ENCODE assay signal across 11 cellular contexts in the genomic region with DNA sequence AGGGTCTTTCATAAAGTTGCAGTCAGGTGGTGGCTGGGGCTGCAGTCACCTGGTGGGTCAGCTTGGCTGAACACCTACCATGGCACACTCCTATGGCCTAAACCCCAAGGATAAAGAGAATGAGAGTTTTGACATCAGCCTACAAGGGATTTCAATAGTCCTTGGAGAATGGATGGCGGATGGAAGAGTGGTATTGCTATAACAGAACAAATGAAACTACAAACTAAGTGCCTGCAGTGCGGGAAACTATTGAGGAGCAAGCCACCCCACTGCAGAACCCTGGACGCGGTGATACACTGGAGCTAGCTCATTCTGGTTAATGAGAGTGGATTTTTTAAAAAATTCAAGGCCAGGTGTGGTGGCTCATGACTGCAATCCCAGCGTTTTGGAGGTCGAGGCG. TPM values are rescaled to one million over a fixed set of nuclear protein-coding genes. Genes with fewer than 3 reads are reported as not detected.
A peak's percentile ranks its signal among the peaks of the same experiment; 100 is the strongest.
DNase-seq lines count a peak whose midpoint lies in the region; ATAC-seq and TF ChIP-seq lines count a peak whose summit lies in the region.
"Had no signal": no experiment of that assay in that cellular context is flagged by ENCODE, and none has a peak within 500 bp of the region (broad histone marks: within the 10 kb centered on the region; RNA-seq: fewer than 3 reads in every experiment).

No MANE protein-coding gene starts in this region.

- no peak for DNase-seq in CD8-positive, alpha-beta T cell
- no peak for DNase-seq in MCF 10A (ENCODE audit: unreplicated experiment)
- DNase-seq in natural killer cell treated with Interleukin-12 subunit alpha and Interleukin-12 subunit beta and Interleukin-15 and Interleukin-18, amount 100 ng/mL, for 72 hours (ENCODE audit: low spot score): no peak
- no peak for DNase-seq in kidney glomerular epithelial cell (lab: John Stamatoyannopoulos, UW)
- DNase-seq in superior temporal gyrus (ENCODE audit: extremely low spot score): no peak
- DNase-seq: KG1, midbrain, SIG-M5 had no signal

- H3K36me3 ChIP-seq in CD8-positive, alpha-beta T cell (ENCODE audit: insufficient read depth, low read length): no peaks in the 10 kb centered on the region

- TF ChIP-seq CTCF in CD8-positive, alpha-beta T cell (IDR thresholded peaks at IDR 0.05): no peak
- TF ChIP-seq CTCF in MCF 10A (IDR thresholded peaks at IDR 0.05; ENCODE audit: unreplicated experiment): no peak

- intact Hi-C loops in CD8-positive, alpha-beta T cell (cut with DNase I, micrococcal nuclease): loop anchor here in 1 of 2 experiments (5.0 kb wide), 1 partner anchor 507 kb away; the partner anchor contains the start of gene B9D1
- intact Hi-C loops in MCF 10A (cut with micrococcal nuclease): no loop called here

- H3K4me3 ChIP-seq in CD8-positive, alpha-beta T cell (ENCODE audit: low read depth, low read length): no peak overlapping the region

- CTCF ChIA-PET in CD8-positive, alpha-beta T cell (lab: Charles Lee): interaction anchor here (1.1 to 1.3 kb wide), 2 partner anchors 105 to 106 kb away, joined by 4 read pairs; no protein-coding TSS in a partner anchor
- CTCF ChIA-PET in MCF 10A (lab: Yijun Ruan, JAX): interaction anchor here (0.7 kb wide), 1 partner anchor 441 kb away, joined by 5 read pairs; no protein-coding TSS in a partner anchor

- ATAC-seq in CD8-positive, alpha-beta T cell: no peak
- ATAC-seq in natural killer cell treated with Interleukin-12 subunit alpha and Interleukin-12 subunit beta and Interleukin-15 and Interleukin-18, amount 100 ng/mL, for 72 hours: no peak
- ATAC-seq in GM18907 (IDR thresholded peaks at IDR 0.05; ENCODE audit: unreplicated experiment) (no peak), HG03280 (IDR thresholded peaks at IDR 0.05; ENCODE audit: unreplicated experiment) (no peak)

- peaks cover 35% of the 10 kb centered on the region for H3K4me1 Mint-ChIP-seq in CD8-positive, alpha-beta T cell (ENCODE audit: low read depth)
- H3K4me1 Mint-ChIP-seq in IgD-negative memory B cell: peaks cover 23 to 31% (median 28%) of the 10 kb centered on the region in 3 donors
- H3K4me1 Mint-ChIP-seq in MCF 10A (ENCODE audit: insufficient read depth, unreplicated experiment): peaks cover 21% of the 10 kb centered on the region
- H3K4me1 Mint-ChIP-seq in natural killer cell treated with Interleukin-12 subunit alpha and Interleukin-12 subunit beta and Interleukin-15 and Interleukin-18, amount 100 ng/mL, for 72 hours (ENCODE audit: low read depth in 2 of 2): peaks cover 23 to 32% of the 10 kb centered on the region in 2 donors

- H3K27ac ChIP-seq in CD8-positive, alpha-beta T cell (ENCODE audit: low read depth, low read length): no peak overlapping the region

- peak overlapping the region; percentile 55 for H3K27ac Mint-ChIP-seq in CD8-positive, alpha-beta T cell
- H3K27ac Mint-ChIP-seq in IgD-negative memory B cell: peak overlapping the region in 1 of 3 donors; percentile 62
- no peak overlapping the region for H3K27ac Mint-ChIP-seq in MCF 10A (ENCODE audit: low read depth, unreplicated experiment)
- H3K27ac Mint-ChIP-seq in natural killer cell treated with Interleukin-12 subunit alpha and Interleukin-12 subunit beta and Interleukin-15 and Interleukin-18, amount 100 ng/mL, for 72 hours: peak overlapping the region; percentile 75 to 93

- no peaks in the 10 kb centered on the region for H3K27me3 ChIP-seq in CD8-positive, alpha-beta T cell (ENCODE audit: insufficient read depth, low read length)

- peaks cover 7% of the 10 kb centered on the region for H3K36me3 Mint-ChIP-seq in CD8-positive, alpha-beta T cell
- H3K36me3 Mint-ChIP-seq in IgD-negative memory B cell: no peaks in the 10 kb centered on the region
- no peaks in the 10 kb centered on the region for H3K36me3 Mint-ChIP-seq in MCF 10A (ENCODE audit: insufficient read depth, unreplicated experiment)
- H3K36me3 Mint-ChIP-seq in natural killer cell treated with Interleukin-12 subunit alpha and Interleukin-12 subunit beta and Interleukin-15 and Interleukin-18, amount 100 ng/mL, for 72 hours: peaks cover 4% of the 10 kb centered on the region

- H3K9me3 Mint-ChIP-seq in CD8-positive, alpha-beta T cell: no peaks in the 10 kb centered on the region
- H3K9me3 Mint-ChIP-seq in IgD-negative memory B cell (no peaks in the 10 kb centered on the region), MCF 10A (ENCODE audit: unreplicated experiment) (no peaks in the 10 kb centered on the region)
- no peaks in the 10 kb centered on the region for H3K9me3 Mint-ChIP-seq in natural killer cell treated with Interleukin-12 subunit alpha and Interleukin-12 subunit beta and Interleukin-15 and Interleukin-18, amount 100 ng/mL, for 72 hours

- H3K4me1 ChIP-seq in CD8-positive, alpha-beta T cell (ENCODE audit: insufficient read depth, low read length): peaks cover 29% of the 10 kb centered on the region

- H3K4me3 Mint-ChIP-seq in CD8-positive, alpha-beta T cell: peak overlapping the region; percentile 91
- peak overlapping the region; percentile 60 to 98 (median 88) for H3K4me3 Mint-ChIP-seq in IgD-negative memory B cell
- H3K4me3 Mint-ChIP-seq in MCF 10A (ENCODE audit: unreplicated experiment): peak overlapping the region; percentile 94
- H3K4me3 Mint-ChIP-seq in natural killer cell treated with Interleukin-12 subunit alpha and Interleukin-12 subunit beta and Interleukin-15 and Interleukin-18, amount 100 ng/mL, for 72 hours: peak overlapping the region; percentile 92

- H3K9me3 ChIP-seq in CD8-positive, alpha-beta T cell (ENCODE audit: low read length): no peaks in the 10 kb centered on the region

- POLR2A ChIA-PET in CD8-positive, alpha-beta T cell (lab: Charles Lee): no interaction called here
- POLR2A ChIA-PET in MCF 10A (lab: Yijun Ruan, JAX): interaction anchor here (0.8 to 2.1 kb wide), 3 partner anchors 10 to 393 kb away, joined by 3 to 7 read pairs (median 5); no protein-coding TSS in a partner anchor

- no TSS peak for BruUV-seq in MCF 10A (replicated peaks; lab: Mats Ljungman, UMichigan)

- H3K27me3 Mint-ChIP-seq in CD8-positive, alpha-beta T cell (ENCODE audit: low read depth): no peaks in the 10 kb centered on the region
- H3K27me3 Mint-ChIP-seq in IgD-negative memory B cell: no peaks in the 10 kb centered on the region
- no peaks in the 10 kb centered on the region for H3K27me3 Mint-ChIP-seq in MCF 10A (ENCODE audit: insufficient read depth, unreplicated experiment)
- no peaks in the 10 kb centered on the region for H3K27me3 Mint-ChIP-seq in natural killer cell treated with Interleukin-12 subunit alpha and Interleukin-12 subunit beta and Interleukin-15 and Interleukin-18, amount 100 ng/mL, for 72 hours

RNA-seq across cellular contexts. Expression of gene PRPSAP2, which starts 3.0 kb away (rescaled TPM):
- total RNA-seq in CD8-positive, alpha-beta T cell: 10 to 100 TPM; 23.8 to 28.7 TPM
- polyA plus RNA-seq in IgD-negative memory B cell: 37.7 TPM
- total RNA-seq in MCF 10A (2022): 33.6 and 35.8 TPM in 2 replicates
- 100 to 1,000 TPM in 1 of 2 donors, 10 to 100 TPM in 1; 93.1 to 112 TPM for total RNA-seq in natural killer cell treated with Interleukin-12 subunit alpha and Interleukin-12 subunit beta and Interleukin-15 and Interleukin-18, amount 100 ng/mL, for 72 hours
